Comparison of ENCODE assay signal across 10 cellular contexts in genomic region chr6:11700118-11700718, GRCh38.
DNase-seq lines count a peak whose midpoint lies in the region; ATAC-seq and TF ChIP-seq lines count a peak whose summit lies in the region.
"Had no signal": no experiment of that assay in that cellular context is flagged by ENCODE, and none has a peak within 500 bp of the region (broad histone marks: within the 10 kb centered on the region; RNA-seq: fewer than 3 reads in every experiment).

No MANE protein-coding gene starts in this region.

- peak in 2 of 3 donors; percentile 49 to 76 for DNase-seq in CD4-positive, CD25-positive, alpha-beta regulatory T cell
- peak; percentile 80 for DNase-seq in RPMI8226
- no peak for DNase-seq in esophagus squamous epithelium (lab: John Stamatoyannopoulos, UW)
- peak; percentile 55 for DNase-seq in renal cortical epithelial cell (ENCODE audit: low read depth)
- no peak for DNase-seq in HK-2 (ENCODE audit: unreplicated experiment)
- no peak for DNase-seq in effector memory CD4-positive, alpha-beta T cell
- DNase-seq: stimulated activated naive B cell treated with anti-CD40 and anti-IgM and Interleukin-4, amounts not matched to agents 10 μg/mL and 1 μg/mL and 100 μg/mL, for 72 hours had no signal

- no peaks in the 10 kb centered on the region for H3K27me3 ChIP-seq in CD4-positive, CD25-positive, alpha-beta regulatory T cell (ENCODE audit: control insufficient read depth, insufficient read depth, low read length)
- H3K27me3 ChIP-seq in esophagus squamous epithelium = no peaks in the 10 kb centered on the region
- H3K27me3 ChIP-seq in effector memory CD4-positive, alpha-beta T cell (replicated peaks; ENCODE audit: control insufficient read depth, insufficient read depth, low read length, poor library complexity, severe bottlenecking) = peaks cover 4% of the 10 kb centered on the region

- TF ChIP-seq RAD21 in Ishikawa (IDR thresholded peaks at IDR 0.05; ENCODE audit: low read depth) = peak; percentile 55

- H3K9me3 Mint-ChIP-seq in CD4-positive, CD25-positive, alpha-beta regulatory T cell = peaks cover 0 to 1% (median 0%) of the 10 kb centered on the region in 7 donors
- no peaks in the 10 kb centered on the region for H3K9me3 Mint-ChIP-seq in stimulated activated memory B cell treated with anti-CD40 and anti-IgM and Interleukin-4, amounts not matched to agents 10 μg/mL and 1 μg/mL and 100 μg/mL, for 72 hours
- H3K9me3 Mint-ChIP-seq: effector memory CD8-positive, alpha-beta T cell had no signal

- no peaks in the 10 kb centered on the region for H3K9me3 ChIP-seq in CD4-positive, CD25-positive, alpha-beta regulatory T cell (ENCODE audit: control insufficient read depth in 2 of 2, low read length in 2 of 2)
- H3K9me3 ChIP-seq in esophagus squamous epithelium = no peaks in the 10 kb centered on the region
- H3K9me3 ChIP-seq in effector memory CD4-positive, alpha-beta T cell (ENCODE audit: control insufficient read depth, low read length) = no peaks in the 10 kb centered on the region

- 95 to 97% methylated on average over 2 of the region's 2 CpGs for WGBS in esophagus squamous epithelium, 2 donors

- no peak for TF ChIP-seq POLR2A in esophagus squamous epithelium (IDR thresholded peaks at IDR 0.05)

- TF ChIP-seq EP300 in Ishikawa (IDR thresholded peaks at IDR 0.05; ENCODE audit: borderline replicate concordance) = no peak

- H3K36me3 ChIP-seq in CD4-positive, CD25-positive, alpha-beta regulatory T cell (ENCODE audit: control insufficient read depth, insufficient read depth, low read length) = no peaks in the 10 kb centered on the region
- H3K36me3 ChIP-seq in esophagus squamous epithelium = no peaks in the 10 kb centered on the region
- no peaks in the 10 kb centered on the region for H3K36me3 ChIP-seq in effector memory CD4-positive, alpha-beta T cell (ENCODE audit: control insufficient read depth, insufficient read depth, low read length)

- H3K4me1 ChIP-seq in CD4-positive, CD25-positive, alpha-beta regulatory T cell (ENCODE audit: control insufficient read depth, insufficient read depth, low read length, poor library complexity, severe bottlenecking) = no peaks in the 10 kb centered on the region
- peaks cover 0 to 23% (median 9%) of the 10 kb centered on the region in 3 donors for H3K4me1 ChIP-seq in esophagus squamous epithelium
- no peaks in the 10 kb centered on the region for H3K4me1 ChIP-seq in effector memory CD4-positive, alpha-beta T cell (ENCODE audit: control insufficient read depth, insufficient read depth, low read length, poor library complexity, severe bottlenecking)

- peak overlapping the region in 1 of 3 donors; percentile 92 for H3K27ac Mint-ChIP-seq in CD4-positive, CD25-positive, alpha-beta regulatory T cell
- no peak overlapping the region for H3K27ac Mint-ChIP-seq in stimulated activated memory B cell treated with anti-CD40 and anti-IgM and Interleukin-4, amounts not matched to agents 10 μg/mL and 1 μg/mL and 100 μg/mL, for 72 hours
- H3K27ac Mint-ChIP-seq: effector memory CD8-positive, alpha-beta T cell; stimulated activated naive B cell treated with anti-CD40 and anti-IgM and Interleukin-4, amounts not matched to agents 10 μg/mL and 1 μg/mL and 100 μg/mL, for 72 hours had no signal

- peak in 1 of 2 donors; percentile 48 for ATAC-seq in CD4-positive, CD25-positive, alpha-beta regulatory T cell (ENCODE audit: low read depth in 2 of 2)
- ATAC-seq in stimulated activated memory B cell treated with anti-CD40 and anti-IgM and Interleukin-4, amounts not matched to agents 10 μg/mL and 1 μg/mL and 100 μg/mL, for 72 hours = no peak
- ATAC-seq: effector memory CD8-positive, alpha-beta T cell had no signal

- peak in 5 of 6 experiments; percentile 29 to 62 (median 49) for TF ChIP-seq CTCF in esophagus squamous epithelium (IDR thresholded peaks at IDR 0.05)

- intact Hi-C loops in esophagus squamous epithelium (cut with DNase I) = no loop called here

- H3K4me3 ChIP-seq in CD4-positive, CD25-positive, alpha-beta regulatory T cell (ENCODE audit: low read depth, low read length) = no peak overlapping the region
- H3K4me3 ChIP-seq in esophagus squamous epithelium = no peak overlapping the region
- no peak overlapping the region for H3K4me3 ChIP-seq in effector memory CD4-positive, alpha-beta T cell (ENCODE audit: insufficient read depth, low read depth, low read length, poor library complexity, severe bottlenecking)

- no peak overlapping the region for H3K4me3 Mint-ChIP-seq in CD4-positive, CD25-positive, alpha-beta regulatory T cell
- H3K4me3 Mint-ChIP-seq in stimulated activated memory B cell treated with anti-CD40 and anti-IgM and Interleukin-4, amounts not matched to agents 10 μg/mL and 1 μg/mL and 100 μg/mL, for 72 hours = no peak overlapping the region
- H3K4me3 Mint-ChIP-seq: effector memory CD8-positive, alpha-beta T cell; stimulated activated naive B cell treated with anti-CD40 and anti-IgM and Interleukin-4, amounts not matched to agents 10 μg/mL and 1 μg/mL and 100 μg/mL, for 72 hours had no signal

- no peaks in the 10 kb centered on the region for H3K36me3 Mint-ChIP-seq in CD4-positive, CD25-positive, alpha-beta regulatory T cell
- H3K36me3 Mint-ChIP-seq in stimulated activated memory B cell treated with anti-CD40 and anti-IgM and Interleukin-4, amounts not matched to agents 10 μg/mL and 1 μg/mL and 100 μg/mL, for 72 hours = no peaks in the 10 kb centered on the region

- H3K4me1 Mint-ChIP-seq in CD4-positive, CD25-positive, alpha-beta regulatory T cell = peaks cover 0 to 22% (median 7%) of the 10 kb centered on the region in 4 donors
- peaks cover 11% of the 10 kb centered on the region for H3K4me1 Mint-ChIP-seq in stimulated activated memory B cell treated with anti-CD40 and anti-IgM and Interleukin-4, amounts not matched to agents 10 μg/mL and 1 μg/mL and 100 μg/mL, for 72 hours

- peaks cover 11% of the 10 kb centered on the region for H3K27me3 Mint-ChIP-seq in CD4-positive, CD25-positive, alpha-beta regulatory T cell
- no peaks in the 10 kb centered on the region for H3K27me3 Mint-ChIP-seq in stimulated activated memory B cell treated with anti-CD40 and anti-IgM and Interleukin-4, amounts not matched to agents 10 μg/mL and 1 μg/mL and 100 μg/mL, for 72 hours
- H3K27me3 Mint-ChIP-seq: stimulated activated naive B cell treated with anti-CD40 and anti-IgM and Interleukin-4, amounts not matched to agents 10 μg/mL and 1 μg/mL and 100 μg/mL, for 72 hours had no signal

- no peak overlapping the region for H3K27ac ChIP-seq in CD4-positive, CD25-positive, alpha-beta regulatory T cell (ENCODE audit: insufficient read depth, low read length, poor library complexity, severe bottlenecking)
- no peak overlapping the region for H3K27ac ChIP-seq in esophagus squamous epithelium
- no peak overlapping the region for H3K27ac ChIP-seq in effector memory CD4-positive, alpha-beta T cell (ENCODE audit: insufficient read depth, low read length, poor library complexity, severe bottlenecking)

TF ChIP-seq in Ishikawa, 13 proteins besides CTCF, POLR2A, EP300 and RAD21:
- no peak for TF ChIP-seq CREB1 (IDR thresholded peaks at IDR 0.05; ENCODE audit: low read depth)
- TF ChIP-seq TEAD4 (IDR thresholded peaks at IDR 0.05) = no peak

Comparison
In these comparisons a context has a peak if more than half of its experiments do, and no peak if none do; other contexts are left out.
1. DNase-seq: peak in CD4-positive, CD25-positive, alpha-beta regulatory T cell (2 of 3), RPMI8226 (single experiment) and renal cortical epithelial cell (single experiment); none in esophagus squamous epithelium (single experiment), HK-2 (single experiment) and effector memory CD4-positive, alpha-beta T cell (0 of 3).